Comparison of ENCODE assay signal across 1 cellular context in the genomic region with DNA sequence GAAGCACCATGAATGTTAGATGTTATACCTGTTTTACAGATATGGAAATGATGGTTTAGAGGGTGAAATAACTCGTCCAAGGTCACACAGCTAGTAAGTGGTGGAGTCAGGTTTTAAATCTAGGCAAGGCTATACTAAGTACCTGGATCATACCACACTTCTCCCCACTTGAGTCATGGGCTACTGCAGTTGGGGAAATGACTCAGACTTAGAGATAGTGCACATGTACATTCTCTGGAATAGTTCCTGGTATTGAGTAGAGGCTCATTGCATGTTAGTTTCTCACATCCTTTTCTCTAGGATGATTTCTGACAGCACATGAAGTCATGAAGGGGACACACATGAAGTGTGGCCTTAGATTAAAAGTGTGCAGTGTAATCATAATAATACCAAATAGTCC.
TF ChIP-seq lines count a peak whose summit lies in the region.

No MANE protein-coding gene starts in this region.

TF ChIP-seq in GM12878, 131 proteins besides CTCF, POLR2A, EP300 and RAD21 (continued from another document):
- TF ChIP-seq, protein P1, sequence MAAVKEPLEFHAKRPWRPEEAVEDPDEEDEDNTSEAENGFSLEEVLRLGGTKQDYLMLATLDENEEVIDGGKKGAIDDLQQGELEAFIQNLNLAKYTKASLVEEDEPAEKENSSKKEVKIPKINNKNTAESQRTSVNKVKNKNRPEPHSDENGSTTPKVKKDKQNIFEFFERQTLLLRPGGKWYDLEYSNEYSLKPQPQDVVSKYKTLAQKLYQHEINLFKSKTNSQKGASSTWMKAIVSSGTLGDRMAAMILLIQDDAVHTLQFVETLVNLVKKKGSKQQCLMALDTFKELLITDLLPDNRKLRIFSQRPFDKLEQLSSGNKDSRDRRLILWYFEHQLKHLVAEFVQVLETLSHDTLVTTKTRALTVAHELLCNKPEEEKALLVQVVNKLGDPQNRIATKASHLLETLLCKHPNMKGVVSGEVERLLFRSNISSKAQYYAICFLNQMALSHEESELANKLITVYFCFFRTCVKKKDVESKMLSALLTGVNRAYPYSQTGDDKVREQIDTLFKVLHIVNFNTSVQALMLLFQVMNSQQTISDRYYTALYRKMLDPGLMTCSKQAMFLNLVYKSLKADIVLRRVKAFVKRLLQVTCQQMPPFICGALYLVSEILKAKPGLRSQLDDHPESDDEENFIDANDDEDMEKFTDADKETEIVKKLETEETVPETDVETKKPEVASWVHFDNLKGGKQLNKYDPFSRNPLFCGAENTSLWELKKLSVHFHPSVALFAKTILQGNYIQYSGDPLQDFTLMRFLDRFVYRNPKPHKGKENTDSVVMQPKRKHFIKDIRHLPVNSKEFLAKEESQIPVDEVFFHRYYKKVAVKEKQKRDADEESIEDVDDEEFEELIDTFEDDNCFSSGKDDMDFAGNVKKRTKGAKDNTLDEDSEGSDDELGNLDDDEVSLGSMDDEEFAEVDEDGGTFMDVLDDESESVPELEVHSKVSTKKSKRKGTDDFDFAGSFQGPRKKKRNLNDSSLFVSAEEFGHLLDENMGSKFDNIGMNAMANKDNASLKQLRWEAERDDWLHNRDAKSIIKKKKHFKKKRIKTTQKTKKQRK (IDR thresholded peaks at IDR 0.05; ENCODE audit: low read depth, low read length) = no peak
- TF ChIP-seq MTA3 (IDR thresholded peaks at IDR 0.05; ENCODE audit: borderline replicate concordance, low read length) (peak; percentile 81; the same call in 1 of the 2 replicates), TCF3 (IDR thresholded peaks at IDR 0.05; ENCODE audit: borderline replicate concordance, insufficient read depth, low read depth, low read length) (0 out of 2 replicates have a peak, but pooled peaks have one; percentile 75), CREM (IDR thresholded peaks at IDR 0.05; ENCODE audit: low read depth) (peak; percentile 88), YY1 (IDR thresholded peaks at IDR 0.05; ENCODE audit: low read depth, low read length) (0 out of 2 replicates have a peak, but pooled peaks have one; percentile 31), CBFB (IDR thresholded peaks at IDR 0.05; ENCODE audit: low read depth) (0 out of 2 replicates have a peak, but pooled peaks have one; percentile 44), PAX8 (IDR thresholded peaks at IDR 0.05) (no peak), TCF12 (IDR thresholded peaks at IDR 0.05; ENCODE audit: low read depth, low read length) (0 out of 2 replicates have a peak, but pooled peaks have one; percentile 48), PAX5 (IDR thresholded peaks at IDR 0.05; ENCODE audit: borderline replicate concordance, low read depth, low read length) (peak; percentile 82; the same call in 1 of the 2 replicates), IKZF2 (IDR thresholded peaks at IDR 0.05) (peak; percentile 88 to 90), RAD51 (IDR thresholded peaks at IDR 0.05) (no peak), IRF4 (IDR thresholded peaks at IDR 0.05; ENCODE audit: low read depth, low read length) (peak; percentile 98), SMC3 (IDR thresholded peaks at IDR 0.05; ENCODE audit: borderline replicate concordance, low read length) (no peak; the same call in 1 of the 2 replicates), ESRRA (IDR thresholded peaks at IDR 0.05; ENCODE audit: low read length) (no peak), PML (IDR thresholded peaks at IDR 0.05; ENCODE audit: low read length) (0 out of 2 replicates have a peak, but pooled peaks have one; percentile 43), IKZF1 (conservative IDR thresholded peaks at IDR 0.05) (peak; percentile 69), NR2C2 (IDR thresholded peaks at IDR 0.05; ENCODE audit: borderline replicate concordance, control insufficient read depth, insufficient read length, low read depth) (no peak), SUPT20H (IDR thresholded peaks at IDR 0.05; ENCODE audit: borderline replicate concordance, control insufficient read depth, low read depth, low read length) (no peak), GABPA (IDR thresholded peaks at IDR 0.05; ENCODE audit: low read depth) (0 out of 2 replicates have a peak, but pooled peaks have one; percentile 48), KDM1A (IDR thresholded peaks at IDR 0.05; ENCODE audit: borderline replicate concordance) (no peak), SPI1 (IDR thresholded peaks at IDR 0.05; ENCODE audit: borderline replicate concordance, insufficient read depth, low read depth, low read length) (peak; percentile 66), SMARCA5 (IDR thresholded peaks at IDR 0.05) (no peak), NFXL1 (IDR thresholded peaks at IDR 0.05; ENCODE audit: borderline replicate concordance) (no peak), POU2F2 (IDR thresholded peaks at IDR 0.05; ENCODE audit: borderline replicate concordance, low read depth, low read length) (0 out of 3 replicates have a peak, but pooled peaks have one; percentile 62), JUNB (IDR thresholded peaks at IDR 0.05) (peak; percentile 98), SRF (IDR thresholded peaks at IDR 0.05; ENCODE audit: low read depth in 2 of 2, low read length in 2 of 2) (peak in 1 of 2 experiments; percentile 77; a peak in 2 of 4 replicates), RUNX3 (IDR thresholded peaks at IDR 0.05; ENCODE audit: low read length) (peak; percentile 94), HDAC6 (IDR thresholded peaks at IDR 0.05; ENCODE audit: unreplicated experiment) (no peak)
- TF ChIP-seq, protein P2, sequence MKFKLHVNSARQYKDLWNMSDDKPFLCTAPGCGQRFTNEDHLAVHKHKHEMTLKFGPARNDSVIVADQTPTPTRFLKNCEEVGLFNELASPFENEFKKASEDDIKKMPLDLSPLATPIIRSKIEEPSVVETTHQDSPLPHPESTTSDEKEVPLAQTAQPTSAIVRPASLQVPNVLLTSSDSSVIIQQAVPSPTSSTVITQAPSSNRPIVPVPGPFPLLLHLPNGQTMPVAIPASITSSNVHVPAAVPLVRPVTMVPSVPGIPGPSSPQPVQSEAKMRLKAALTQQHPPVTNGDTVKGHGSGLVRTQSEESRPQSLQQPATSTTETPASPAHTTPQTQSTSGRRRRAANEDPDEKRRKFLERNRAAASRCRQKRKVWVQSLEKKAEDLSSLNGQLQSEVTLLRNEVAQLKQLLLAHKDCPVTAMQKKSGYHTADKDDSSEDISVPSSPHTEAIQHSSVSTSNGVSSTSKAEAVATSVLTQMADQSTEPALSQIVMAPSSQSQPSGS (IDR thresholded peaks at IDR 0.05; ENCODE audit: low read length) = peak; percentile 84
- TF ChIP-seq, protein P3, sequence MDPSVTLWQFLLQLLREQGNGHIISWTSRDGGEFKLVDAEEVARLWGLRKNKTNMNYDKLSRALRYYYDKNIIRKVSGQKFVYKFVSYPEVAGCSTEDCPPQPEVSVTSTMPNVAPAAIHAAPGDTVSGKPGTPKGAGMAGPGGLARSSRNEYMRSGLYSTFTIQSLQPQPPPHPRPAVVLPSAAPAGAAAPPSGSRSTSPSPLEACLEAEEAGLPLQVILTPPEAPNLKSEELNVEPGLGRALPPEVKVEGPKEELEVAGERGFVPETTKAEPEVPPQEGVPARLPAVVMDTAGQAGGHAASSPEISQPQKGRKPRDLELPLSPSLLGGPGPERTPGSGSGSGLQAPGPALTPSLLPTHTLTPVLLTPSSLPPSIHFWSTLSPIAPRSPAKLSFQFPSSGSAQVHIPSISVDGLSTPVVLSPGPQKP (IDR thresholded peaks at IDR 0.05; ENCODE audit: low read depth, low read length) = no peak
